12 cellular contexts compared by ENCODE assay signal in genomic region chr13:43686557-43686956, GRCh38.
A peak's percentile ranks its signal among the peaks of the same experiment; 100 is the strongest.
DNase-seq lines count a peak whose midpoint lies in the region; ATAC-seq and TF ChIP-seq lines count a peak whose summit lies in the region.
"Had no signal": no experiment of that assay in that cellular context is flagged by ENCODE, and none has a peak within 500 bp of the region (broad histone marks: within the 10 kb centered on the region; RNA-seq: fewer than 3 reads in every experiment).

No MANE protein-coding gene starts in this region.

- ATAC-seq in left lobe of liver: peak; percentile 21
- no peak for ATAC-seq in GM18867 (IDR thresholded peaks at IDR 0.05; ENCODE audit: unreplicated experiment)
- ATAC-seq in HG02610 (IDR thresholded peaks at IDR 0.05; ENCODE audit: unreplicated experiment): no peak
- ATAC-seq in activated CD4-positive, CD25-positive, alpha-beta regulatory T cell treated with anti-CD3 and anti-CD28 coated beads, Interleukin-2, amount 50 U/mL, for 24 hours: no peak
- no peak for ATAC-seq in GM21367 (IDR thresholded peaks at IDR 0.05; ENCODE audit: unreplicated experiment)

- no peak overlapping the region for H3K4me3 Mint-ChIP-seq in HFFc6

- DNase-seq in A172 (ENCODE audit: low spot score) (peak; percentile 79), HFFc6 (peak; percentile 87), cardiac fibroblast (ENCODE audit: low read depth in 2 of 2) (peak; percentile 77 to 98), left lobe of liver (ENCODE audit: low spot score) (no peak)
- DNase-seq: activated CD8-positive, alpha-beta memory T cell treated with anti-CD3 and anti-CD28 coated beads, Interleukin-2, amount 50 U/mL, for 48 hours; Calu3; NCI-H774 had no signal

- H3K36me3 Mint-ChIP-seq in HFFc6 (ENCODE audit: low read depth): no peaks in the 10 kb centered on the region

- peaks cover 4% of the 10 kb centered on the region; the same call in 1 of the 2 replicates for H3K27me3 Mint-ChIP-seq in HFFc6 (ENCODE audit: insufficient read depth)

- H3K27ac Mint-ChIP-seq in HFFc6: no peak overlapping the region; the same call in 1 of the 2 replicates

- H3K9me3 Mint-ChIP-seq in HFFc6: no peaks in the 10 kb centered on the region

- peaks cover 11% of the 10 kb centered on the region for H3K4me1 Mint-ChIP-seq in HFFc6 (ENCODE audit: low read depth)

- TF ChIP-seq CTCF in HFFc6 (IDR thresholded peaks at IDR 0.05) (no peak), cardiac fibroblast (IDR thresholded peaks at IDR 0.05; ENCODE audit: low read depth, low read length) (no peak)

- H3K4me3 ChIP-seq in cardiac fibroblast (replicated peaks in 1 of 2; ENCODE audit: low read depth in 2 of 2, low read length in 2 of 2): no peak overlapping the region
- H3K4me3 ChIP-seq: thoracic aorta had no signal
